ENCODE assay signal across 29 cellular contexts in genomic region chr22:41343300-41343699, GRCh38.
"Had no signal": no experiment of that assay in that cellular context is flagged by ENCODE, and none has a peak within 500 bp of the region (broad histone marks: within the 10 kb centered on the region; RNA-seq: fewer than 3 reads in every experiment).

No MANE protein-coding gene starts in this region.

- H3K9me3 ChIP-seq: ascending aorta, breast epithelium, colonic mucosa, esophagus squamous epithelium, gastroesophageal sphincter had no signal

- DNase-seq: activated CD4-positive, alpha-beta memory T cell treated with anti-CD3 and anti-CD28 coated beads, Interleukin-2, amount 10 ng/mL, durations not matched to agents 7 days and 5 days; activated CD4-positive, alpha-beta T cell treated with anti-CD3 and anti-CD28 coated beads for 36 hours; activated CD4-positive, alpha-beta T cell treated with anti-CD3 and anti-CD28 coated beads, Interleukin-2, amount 10 ng/mL, durations not matched to agents 24 days and 14 days; activated CD4-positive, CD25-positive, alpha-beta regulatory T cell; activated CD4-positive, CD25-positive, alpha-beta regulatory T cell treated with anti-CD3 and anti-CD28 coated beads, Interleukin-2, amount 50 U/mL, for 72 hours; activated CD8-positive, alpha-beta memory T cell treated with anti-CD3 and anti-CD28 coated beads, Interleukin-2, amount 50 U/mL, for 48 hours; activated gamma-delta T cell; activated naive CD4-positive, alpha-beta T cell; activated naive CD4-positive, alpha-beta T cell treated with anti-CD3 and anti-CD28 coated beads, Interleukin-2, amount 10 ng/mL, durations not matched to agents 7 days and 5 days; activated naive CD8-positive, alpha-beta T cell treated with anti-CD3 and anti-CD28 coated beads, Interleukin-2, amount 10 ng/mL, durations not matched to agents 7 days and 5 days; activated T-cell treated with anti-CD3 and anti-CD28 coated beads for 4 hours; activated T-cell treated with anti-CD3 and anti-CD28 coated beads, Interleukin-2, amount 50 U/mL, for 24 hours; activated T-cell treated with anti-CD3 and anti-CD28 coated beads, Interleukin-2, amount 50 U/mL, for 72 hours; central memory CD4-positive, alpha-beta T cell; cerebellar nuclear complex; colonic mucosa; effector CD8-positive, alpha-beta T cell; esophagus squamous epithelium; foreskin melanocyte; T-cell; T-helper 2 cell had no signal

- H3K27ac ChIP-seq: ascending aorta, breast epithelium, cardiac muscle cell, colonic mucosa, epithelial cell of prostate, esophagus squamous epithelium, gastroesophageal sphincter had no signal

- FAIRE-seq: endometrium, endothelial cell of umbilical vein had no signal

- H3K4me1 ChIP-seq: ascending aorta, breast epithelium, colonic mucosa, gastroesophageal sphincter had no signal

- H3K4me3 ChIP-seq: ascending aorta, breast epithelium, cardiac muscle cell, colonic mucosa, esophagus squamous epithelium, gastroesophageal sphincter had no signal

- H3K27me3 ChIP-seq: ascending aorta, breast epithelium, cardiac muscle cell, colonic mucosa, esophagus squamous epithelium, gastroesophageal sphincter had no signal

- ATAC-seq: activated CD4-positive, alpha-beta T cell treated with anti-CD3 and anti-CD28 coated beads for 36 hours; activated naive CD4-positive, alpha-beta T cell treated with anti-CD3 and anti-CD28 coated beads, Interleukin-2, amount 50 U/mL, for 72 hours; activated T-cell treated with anti-CD3 and anti-CD28 coated beads, Interleukin-2, amount 50 U/mL, for 72 hours; gastroesophageal sphincter; T-cell had no signal
